In the genomic region with DNA sequence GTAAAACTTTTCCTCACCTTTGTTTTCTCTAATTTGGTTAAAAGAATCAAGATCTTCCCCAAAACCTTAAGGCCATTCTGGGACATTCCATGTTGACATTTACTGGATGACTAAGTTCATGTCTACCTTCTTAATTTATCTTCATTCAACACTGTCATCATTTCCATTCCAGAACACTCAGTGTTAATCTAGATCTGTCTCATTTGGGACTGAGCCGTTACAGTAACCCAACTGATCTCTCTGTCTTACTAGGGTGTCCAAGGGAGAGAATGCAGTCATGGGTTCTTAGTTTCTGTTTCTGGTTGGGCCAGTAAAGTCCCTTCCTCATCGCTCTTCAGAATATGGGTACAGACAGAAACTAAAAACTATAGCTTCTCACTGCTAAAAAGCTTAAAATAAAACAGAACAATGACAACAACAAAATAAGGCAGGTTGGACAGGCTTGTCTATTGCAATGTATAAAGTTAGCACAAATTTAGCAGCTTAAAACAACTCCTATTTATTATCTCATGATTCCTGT, we compare ENCODE assay signal across 13 cellular contexts.
A peak's percentile ranks its signal among the peaks of the same experiment; 100 is the strongest.
DNase-seq lines count a peak whose midpoint lies in the region; ATAC-seq and TF ChIP-seq lines count a peak whose summit lies in the region.
"Had no signal": no experiment of that assay in that cellular context is flagged by ENCODE, and none has a peak within 500 bp of the region (broad histone marks: within the 10 kb centered on the region; RNA-seq: fewer than 3 reads in every experiment).

No MANE protein-coding gene starts in this region.

- H3K4me3 Mint-ChIP-seq in osteocyte (ENCODE audit: unreplicated experiment) = no peak overlapping the region
- no peak overlapping the region for H3K4me3 Mint-ChIP-seq in naive thymus-derived CD8-positive, alpha-beta T cell
- H3K4me3 Mint-ChIP-seq: natural killer cell treated with Interleukin-12 subunit alpha and Interleukin-12 subunit beta and Interleukin-15 and Interleukin-18, amount 100 ng/mL, for 72 hours had no signal

- ATAC-seq in GM18517 (IDR thresholded peaks at IDR 0.05; ENCODE audit: unreplicated experiment) (peak; percentile 76), GM19455 (IDR thresholded peaks at IDR 0.05; ENCODE audit: unreplicated experiment) (peak; percentile 82), HG02884 (IDR thresholded peaks at IDR 0.05; ENCODE audit: unreplicated experiment) (peak; percentile 79), HG03571 (IDR thresholded peaks at IDR 0.05; ENCODE audit: unreplicated experiment) (peak; percentile 75)
- ATAC-seq in naive thymus-derived CD8-positive, alpha-beta T cell = no peak
- ATAC-seq: Panc1 had no signal

- TF ChIP-seq CTCF in osteocyte (IDR thresholded peaks at IDR 0.05) = no peak

- DNase-seq in inferior parietal cortex (ENCODE audit: extremely low spot score) (no peak), osteocyte (ENCODE audit: extremely low spot score, unreplicated experiment) (no peak)
- no peak for DNase-seq in effector CD4-positive, alpha-beta T cell
- DNase-seq in naive thymus-derived CD8-positive, alpha-beta T cell = no peak
- DNase-seq: central memory CD4-positive, alpha-beta T cell; islet precursor cell; NCI-H146 had no signal

- POLR2A ChIA-PET in naive thymus-derived CD8-positive, alpha-beta T cell (lab: Charles Lee) = no interaction called here

- H3K36me3 Mint-ChIP-seq in osteocyte (ENCODE audit: unreplicated experiment) = no peaks in the 10 kb centered on the region
- H3K36me3 Mint-ChIP-seq in naive thymus-derived CD8-positive, alpha-beta T cell = no peaks in the 10 kb centered on the region
- H3K36me3 Mint-ChIP-seq: natural killer cell treated with Interleukin-12 subunit alpha and Interleukin-12 subunit beta and Interleukin-15 and Interleukin-18, amount 100 ng/mL, for 72 hours had no signal

- H3K9me3 Mint-ChIP-seq in osteocyte (ENCODE audit: unreplicated experiment) = peaks cover 17% of the 10 kb centered on the region
- H3K9me3 Mint-ChIP-seq in naive thymus-derived CD8-positive, alpha-beta T cell = peaks cover 0 to 7% (median 0%) of the 10 kb centered on the region in 9 donors

- H3K27me3 Mint-ChIP-seq in osteocyte (ENCODE audit: unreplicated experiment) = no peaks in the 10 kb centered on the region
- peaks cover 0 to 8% (median 7%) of the 10 kb centered on the region in 5 donors for H3K27me3 Mint-ChIP-seq in naive thymus-derived CD8-positive, alpha-beta T cell
- H3K27me3 Mint-ChIP-seq: natural killer cell treated with Interleukin-12 subunit alpha and Interleukin-12 subunit beta and Interleukin-15 and Interleukin-18, amount 100 ng/mL, for 72 hours had no signal

- no peak overlapping the region for H3K27ac Mint-ChIP-seq in osteocyte (ENCODE audit: unreplicated experiment)
- no peak overlapping the region for H3K27ac Mint-ChIP-seq in naive thymus-derived CD8-positive, alpha-beta T cell
- H3K27ac Mint-ChIP-seq: natural killer cell treated with Interleukin-12 subunit alpha and Interleukin-12 subunit beta and Interleukin-15 and Interleukin-18, amount 100 ng/mL, for 72 hours had no signal

- no peaks in the 10 kb centered on the region for H3K4me1 Mint-ChIP-seq in osteocyte (ENCODE audit: unreplicated experiment)
- no peaks in the 10 kb centered on the region for H3K4me1 Mint-ChIP-seq in naive thymus-derived CD8-positive, alpha-beta T cell

Comparison
In these comparisons a context has a peak if more than half of its experiments do, and no peak if none do; other contexts are left out.
1. ATAC-seq: peak in GM18517 (single experiment), GM19455 (single experiment), HG02884 (single experiment) and HG03571 (single experiment); none in naive thymus-derived CD8-positive, alpha-beta T cell (0 of 2).